In genomic region chr3:17094551-17094950, GRCh38 we compare ENCODE assay signal across 14 cellular contexts.
DNase-seq lines count a peak whose midpoint lies in the region; ATAC-seq lines count a peak whose summit lies in the region.
"Had no signal": no experiment of that assay in that cellular context is flagged by ENCODE, and none has a peak within 500 bp of the region (broad histone marks: within the 10 kb centered on the region; RNA-seq: fewer than 3 reads in every experiment).

No MANE protein-coding gene starts in this region.

- WGBS in mesendoderm (ENCODE audit: extremely low coverage, insufficient coverage, low lambda C conversion rate): no CpG with 5 or more reads among the region's 6 CpGs

- H2AK5ac ChIP-seq in mesendoderm (ENCODE audit: low read length): no peak overlapping the region

- H3K9me3 ChIP-seq in effector memory CD4-positive, alpha-beta T cell (ENCODE audit: control insufficient read depth, low read length): no peaks in the 10 kb centered on the region

- H3K9ac ChIP-seq in mesendoderm (ENCODE audit: low read length): no peak overlapping the region

- no peak overlapping the region for H3K4me3 ChIP-seq in H7 (ENCODE audit: insufficient read depth, low read depth, low read length)
- no peak overlapping the region for H3K4me3 ChIP-seq in mesendoderm (ENCODE audit: low read length)
- no peak overlapping the region for H3K4me3 ChIP-seq in effector memory CD4-positive, alpha-beta T cell (ENCODE audit: insufficient read depth, low read depth, low read length, poor library complexity, severe bottlenecking)

- H3K4me2 ChIP-seq in mesendoderm (ENCODE audit: low read length): no peak overlapping the region

- peaks cover 1% of the 10 kb centered on the region for H3K4me1 ChIP-seq in mesendoderm (ENCODE audit: control insufficient read depth, low read depth, low read length)
- H3K4me1 ChIP-seq in effector memory CD4-positive, alpha-beta T cell (ENCODE audit: control insufficient read depth, insufficient read depth, low read length, poor library complexity, severe bottlenecking): no peaks in the 10 kb centered on the region

- ATAC-seq in left ventricle myocardium superior (peak; percentile 60), GM21529 (IDR thresholded peaks at IDR 0.05; ENCODE audit: unreplicated experiment) (no peak)

- no peak overlapping the region for H3K4ac ChIP-seq in mesendoderm (ENCODE audit: low read depth, low read length)

- no peak overlapping the region for H3K56ac ChIP-seq in mesendoderm (ENCODE audit: low read length)

- H3K18ac ChIP-seq in mesendoderm (ENCODE audit: low read length): no peak overlapping the region

- H3K36me3 ChIP-seq in H7 (replicated peaks; ENCODE audit: control insufficient read depth, insufficient read depth, low read length): no peaks in the 10 kb centered on the region
- no peaks in the 10 kb centered on the region for H3K36me3 ChIP-seq in mesendoderm (ENCODE audit: control insufficient read depth, insufficient read depth, low read length)
- peaks cover 18% of the 10 kb centered on the region for H3K36me3 ChIP-seq in effector memory CD4-positive, alpha-beta T cell (ENCODE audit: control insufficient read depth, insufficient read depth, low read length)

- no peak overlapping the region for H2BK15ac ChIP-seq in mesendoderm (replicated peaks; ENCODE audit: low read depth)

- H2BK120ac ChIP-seq in mesendoderm (ENCODE audit: low read depth, low read length): no peak overlapping the region

- no peak overlapping the region for H3K23ac ChIP-seq in mesendoderm (ENCODE audit: low read length)

- intact Hi-C loops in left ventricle myocardium superior (cut with micrococcal nuclease): no loop called here

- H3K27me3 ChIP-seq in H7 (ENCODE audit: control insufficient read depth, insufficient read depth, low read length) (no peaks in the 10 kb centered on the region), mesendoderm (ENCODE audit: insufficient read depth, low read length, poor library complexity) (no peaks in the 10 kb centered on the region)
- no peaks in the 10 kb centered on the region for H3K27me3 ChIP-seq in effector memory CD4-positive, alpha-beta T cell (replicated peaks; ENCODE audit: control insufficient read depth, insufficient read depth, low read length, poor library complexity, severe bottlenecking)

- no peak overlapping the region for H2BK5ac ChIP-seq in mesendoderm (ENCODE audit: low read length)

- H4K8ac ChIP-seq in mesendoderm (ENCODE audit: low read depth, low read length): no peak overlapping the region

- DNase-seq in EH (ENCODE audit: low read depth) (peak; percentile 48), H7 (peak; percentile 22), left ventricle myocardium superior (no peak), mesendoderm (peak; percentile 95), AG08396 (ENCODE audit: low spot score) (no peak)
- DNase-seq in effector memory CD4-positive, alpha-beta T cell: no peak
- DNase-seq: CD4-positive, CD25-positive, alpha-beta regulatory T cell; GDM1; GOT3; MM.1S; NCI-H1105 treated with DMSO at 0.1 percent for 48 hours; NCI-H187 treated with DMSO at 0.1 percent for 48 hours; NCI-H2171 treated with DMSO at 0.1 percent for 48 hours had no signal

- H3K27ac ChIP-seq in mesendoderm (ENCODE audit: low read depth, low read length): no peak overlapping the region
- no peak overlapping the region for H3K27ac ChIP-seq in effector memory CD4-positive, alpha-beta T cell (ENCODE audit: insufficient read depth, low read length, poor library complexity, severe bottlenecking)

- no peaks in the 10 kb centered on the region for H3K79me1 ChIP-seq in mesendoderm (ENCODE audit: low read length)

- H3K79me2 ChIP-seq in mesendoderm (ENCODE audit: control insufficient read depth, insufficient read depth, low read length): no peaks in the 10 kb centered on the region

- no peak overlapping the region for H4K5ac ChIP-seq in mesendoderm (ENCODE audit: low read length)

Comparison
In these comparisons a context has a peak if more than half of its experiments do, and no peak if none do; other contexts are left out.
1. DNase-seq: peak in EH (single experiment), H7 (single experiment) and mesendoderm (single experiment); none in left ventricle myocardium superior (single experiment), AG08396 (single experiment) and effector memory CD4-positive, alpha-beta T cell (0 of 3).